8 cellular contexts compared by ENCODE assay signal in genomic region chr6:33788694-33789549, GRCh38. TPM values are rescaled to one million over a fixed set of nuclear protein-coding genes. Genes with fewer than 3 reads are reported as not detected.
A peak's percentile ranks its signal among the peaks of the same experiment; 100 is the strongest.
DNase-seq lines count a peak whose midpoint lies in the region; ATAC-seq and TF ChIP-seq lines count a peak whose summit lies in the region.

Gene LEMD2 (minus strand): TSS chr6:33789130. CDS start chr6:33789116, 14 bp downstream.

- H4K20me1 ChIP-seq in PC-3 (ENCODE audit: low read length) = no peaks in the 10 kb centered on the region

- CTCF ChIA-PET in PC-3 (lab: Charles Lee) = interaction anchor here (0.6 kb wide), 1 partner anchor 16 kb away, joined by 3 read pairs; no protein-coding TSS in a partner anchor

- peaks cover 35% of the 10 kb centered on the region for H3K4me1 ChIP-seq in PC-3 (ENCODE audit: insufficient read depth, low read length)
- peaks cover 19 to 24% of the 10 kb centered on the region in 2 donors for H3K4me1 ChIP-seq in mucosa of rectum (ENCODE audit: control insufficient read depth in 2 of 2, insufficient read depth in 2 of 2, low read length in 2 of 2)

- H3F3A ChIP-seq in PC-3 (ENCODE audit: low read length, unreplicated experiment) = no peaks in the 10 kb centered on the region

- peak within 1 kb of the TSS; percentile 86 to 95 (median 90) for H3K4me3 Mint-ChIP-seq in IgD-negative memory B cell

- intact Hi-C loops in PC-3 (cut with micrococcal nuclease) = loop anchor here (1.0 kb wide), 1 partner anchor 21 kb away; no protein-coding TSS in a partner anchor

- TF ChIP-seq CTCF in PC-3 (conservative IDR thresholded peaks at IDR 0.05; ENCODE audit: low read depth, low read length) (no peak), epithelial cell of proximal tubule (conservative IDR thresholded peaks at IDR 0.05; ENCODE audit: low read depth, low read length) (no peak)

- peaks cover 39% of the 10 kb centered on the region for H3K79me2 ChIP-seq in PC-3 (ENCODE audit: low read length)

- H3K4me3 ChIP-seq in PC-3 (ENCODE audit: low read length) (peak within 1 kb of the TSS; percentile 89), epithelial cell of proximal tubule (ENCODE audit: low read depth, low read length) (peak within 1 kb of the TSS; percentile 67), mucosa of rectum (ENCODE audit: low read length in 2 of 2) (peak within 1 kb of the TSS; percentile 80 to 83)

- H3K9me3 ChIP-seq in PC-3 (ENCODE audit: low read length) = no peaks in the 10 kb centered on the region
- no peaks in the 10 kb centered on the region for H3K9me3 ChIP-seq in mucosa of rectum (ENCODE audit: control insufficient read depth in 2 of 2, low read length in 2 of 2)

- DNase-seq in DMS 273 treated with DMSO at 0.1 percent for 48 hours (lab: John Stamatoyannopoulos, UW) (peak; percentile 71), PC-3 (peak; percentile 92), activated T-cell treated with anti-CD3 and anti-CD28 coated beads for 48 hours (ENCODE audit: low read depth) (peak; percentile 92), epithelial cell of proximal tubule (ENCODE audit: low read depth) (peak; percentile 30)
- peak; percentile 84 for DNase-seq in stimulated activated CD8-positive, alpha-beta memory T cell treated with anti-CD3 and anti-CD28 coated beads, Interleukin-4, amount 100 ng/mL, for 4 hours (ENCODE audit: low read depth in 2 of 2, low spot score in 1 of 2)

- peaks cover 31 to 44% (median 33%) of the 10 kb centered on the region in 3 donors for H3K4me1 Mint-ChIP-seq in IgD-negative memory B cell

- no peaks in the 10 kb centered on the region for H3K36me3 Mint-ChIP-seq in IgD-negative memory B cell

- POLR2A ChIA-PET in PC-3 (lab: Charles Lee; ENCODE audit: unreplicated experiment) = no interaction called here

- H3K9ac ChIP-seq in PC-3 (ENCODE audit: low read length) (peak within 1 kb of the TSS; percentile 94), mucosa of rectum (ENCODE audit: low read depth in 1 of 2, low read length in 2 of 2) (peak within 1 kb of the TSS; percentile 90 to 91)

- H3K36me3 ChIP-seq in PC-3 (ENCODE audit: low read depth, low read length) (peaks cover 2% of the 10 kb centered on the region; the same call in 1 of the 2 replicates), mucosa of rectum (ENCODE audit: control insufficient read depth in 2 of 2, insufficient read depth in 2 of 2, low read length in 2 of 2) (peaks cover 14 to 20% of the 10 kb centered on the region in 2 donors)

- ATAC-seq in GM21529 (IDR thresholded peaks at IDR 0.05; ENCODE audit: unreplicated experiment) = peak; percentile 87
- peak; percentile 72 for ATAC-seq in PC-3

- H3K27ac Mint-ChIP-seq in IgD-negative memory B cell = peak within 1 kb of the TSS; percentile 71 to 95 (median 81)

- peaks cover 2% of the 10 kb centered on the region for H3K27me3 Mint-ChIP-seq in IgD-negative memory B cell

- peaks cover 3% of the 10 kb centered on the region; the same call in 1 of the 2 replicates for H3K27me3 ChIP-seq in PC-3 (ENCODE audit: low read length)
- H3K27me3 ChIP-seq in mucosa of rectum (ENCODE audit: control insufficient read depth in 2 of 2, insufficient read depth in 2 of 2, low read length in 2 of 2) = peaks cover 3 to 4% of the 10 kb centered on the region in 2 donors

- H3K27ac ChIP-seq in PC-3 (ENCODE audit: low read length) = peak within 1 kb of the TSS; percentile 54
- peak within 1 kb of the TSS; percentile 92 to 96 for H3K27ac ChIP-seq in mucosa of rectum (ENCODE audit: low read depth in 2 of 2, low read length in 2 of 2)

- peak within 1 kb of the TSS; percentile 95 for H3K4me2 ChIP-seq in PC-3 (ENCODE audit: low read length)

- peak within 1 kb of the TSS; percentile 92 for H2AFZ ChIP-seq in PC-3 (ENCODE audit: low read length)

- no peaks in the 10 kb centered on the region for H3K9me3 Mint-ChIP-seq in IgD-negative memory B cell

- BruUV-seq in PC-3 (replicated peaks; lab: Mats Ljungman, UMichigan) = no TSS peak

- H3K9me2 ChIP-seq in PC-3 (replicated peaks; ENCODE audit: low read length) = no peaks in the 10 kb centered on the region

RNA-seq across cellular contexts. Expression of gene LEMD2, which starts in this region (rescaled TPM):
- polyA plus RNA-seq in IgD-negative memory B cell = 37.7 TPM
- total RNA-seq in PC-3 (2014; rRNA removed) (54.5 and 83.6 TPM in 2 replicates), epithelial cell of proximal tubule (42.0 and 48.3 TPM in 2 replicates)

Comparison
In these comparisons a context has a peak if more than half of its experiments do, and no peak if none do; other contexts are left out.
1. Peak in every context shown above with its lines: DNase-seq, ATAC-seq, H3K4me3 ChIP-seq and H3K27ac ChIP-seq.
2. DNase-seq: peak in every context shown above with its lines; median percentile 92 in PC-3; 92 in activated T-cell treated with anti-CD3 and anti-CD28 coated beads for 48 hours; 84 in stimulated activated CD8-positive, alpha-beta memory T cell treated with anti-CD3 and anti-CD28 coated beads, Interleukin-4, amount 100 ng/mL, for 4 hours; 71 in DMS 273 treated with DMSO at 0.1 percent for 48 hours; 30 in epithelial cell of proximal tubule.